ENCODE assay signal across 18 cellular contexts in genomic region chr12:89988156-89988555, GRCh38.
"Had no signal": no experiment of that assay in that cellular context is flagged by ENCODE, and none has a peak within 500 bp of the region (broad histone marks: within the 10 kb centered on the region; RNA-seq: fewer than 3 reads in every experiment).

No MANE protein-coding gene starts in this region.

- DNase-seq: activated CD4-positive, alpha-beta memory T cell treated with anti-CD3 and anti-CD28 coated beads for 36 hours; activated CD4-positive, alpha-beta T cell treated with anti-CD3 and anti-CD28 coated beads for 48 hours; activated effector memory CD4-positive, alpha-beta T cell treated with anti-CD3 and anti-CD28 coated beads, Interleukin-2, amount 50 U/mL, for 16 hours; activated naive CD4-positive, alpha-beta T cell treated with anti-CD3 and anti-CD28 coated beads, Interleukin-2, amount 50 U/mL, for 16 hours; activated naive CD8-positive, alpha-beta T cell treated with anti-CD3 and anti-CD28 coated beads, Interleukin-2, amount 50 U/mL, for 24 hours; cortex of kidney; glutamatergic neuron; immature natural killer cell; left lung; midbrain; natural killer cell; stimulated activated CD4-positive, alpha-beta T cell treated with anti-CD3 and anti-CD28 coated beads, Interleukin-4, amount 100 ng/mL, for 1 hour; stimulated activated naive CD4-positive, alpha-beta T cell; testis; trophoblast cell had no signal

- H3K36me3 ChIP-seq: left lung, vagina had no signal

- H3K4me3 ChIP-seq: hepatocyte, left lung, testis, vagina had no signal

- H3K9me3 Mint-ChIP-seq: activated CD4-positive, alpha-beta memory T cell treated with anti-CD3 and anti-CD28 coated beads for 36 hours; activated naive CD8-positive, alpha-beta T cell treated with anti-CD3 and anti-CD28 coated beads, Interleukin-2, amount 50 U/mL, for 24 hours; immature natural killer cell; natural killer cell had no signal

- H3K36me3 Mint-ChIP-seq: activated CD4-positive, alpha-beta memory T cell treated with anti-CD3 and anti-CD28 coated beads for 36 hours; immature natural killer cell; natural killer cell had no signal

- H3K27ac Mint-ChIP-seq: activated CD4-positive, alpha-beta memory T cell treated with anti-CD3 and anti-CD28 coated beads for 36 hours; activated naive CD8-positive, alpha-beta T cell treated with anti-CD3 and anti-CD28 coated beads, Interleukin-2, amount 50 U/mL, for 24 hours; immature natural killer cell; natural killer cell had no signal

- ATAC-seq: activated naive CD8-positive, alpha-beta T cell treated with anti-CD3 and anti-CD28 coated beads, Interleukin-2, amount 50 U/mL, for 24 hours; natural killer cell; sciatic nerve had no signal

- H3K27me3 ChIP-seq: hepatocyte, left lung, testis, vagina had no signal

- H3K4me3 Mint-ChIP-seq: activated CD4-positive, alpha-beta memory T cell treated with anti-CD3 and anti-CD28 coated beads for 36 hours; activated naive CD8-positive, alpha-beta T cell treated with anti-CD3 and anti-CD28 coated beads, Interleukin-2, amount 50 U/mL, for 24 hours; immature natural killer cell; natural killer cell had no signal

- H3K9me3 ChIP-seq: left lung, testis, vagina had no signal

- H3K27me3 Mint-ChIP-seq: activated CD4-positive, alpha-beta memory T cell treated with anti-CD3 and anti-CD28 coated beads for 36 hours; activated naive CD8-positive, alpha-beta T cell treated with anti-CD3 and anti-CD28 coated beads, Interleukin-2, amount 50 U/mL, for 24 hours had no signal
